Comparison of ENCODE assay signal across 21 cellular contexts in the genomic region with DNA sequence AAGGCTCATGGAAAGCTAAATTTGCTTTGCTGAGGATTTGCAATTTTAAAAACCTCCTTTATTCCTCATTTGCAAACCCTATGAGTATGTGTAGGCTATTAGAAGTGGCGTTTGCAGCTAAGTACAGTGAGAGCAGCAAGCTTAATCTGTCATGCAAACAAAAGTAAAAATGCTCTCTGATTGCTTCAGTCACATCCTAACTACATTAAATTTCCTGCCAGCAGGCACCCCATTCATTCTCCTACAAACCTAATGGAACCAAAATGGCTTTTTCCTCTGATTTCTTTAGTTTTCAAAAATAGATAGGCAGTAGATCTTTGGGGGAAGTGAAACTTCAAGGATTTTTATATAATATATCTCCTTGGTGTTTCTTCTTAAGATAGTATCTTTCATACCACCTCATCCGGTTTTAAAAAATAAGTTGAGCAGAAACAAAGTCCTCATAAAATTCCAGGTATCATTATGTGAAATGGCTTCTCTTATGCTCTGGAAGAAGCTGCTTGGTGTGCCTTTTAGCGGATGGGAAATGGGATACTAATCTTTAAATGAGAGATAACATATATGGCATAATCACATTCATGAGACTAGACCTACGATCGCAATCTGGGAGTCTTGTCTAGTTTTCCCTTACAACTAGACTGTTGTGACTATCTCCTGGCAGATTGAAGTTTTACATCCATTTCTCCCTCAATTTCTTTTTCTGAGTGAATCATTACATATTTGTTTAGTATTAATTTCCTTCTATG. TPM values are rescaled to one million over a fixed set of nuclear protein-coding genes. Genes with fewer than 3 reads are reported as not detected.
A peak's percentile ranks its signal among the peaks of the same experiment; 100 is the strongest.
DNase-seq lines count a peak whose midpoint lies in the region; ATAC-seq and TF ChIP-seq lines count a peak whose summit lies in the region.
"Had no signal": no experiment of that assay in that cellular context is flagged by ENCODE, and none has a peak within 500 bp of the region (broad histone marks: within the 10 kb centered on the region; RNA-seq: fewer than 3 reads in every experiment).

No MANE protein-coding gene starts in this region.

- H3K4me1 ChIP-seq in BLaER1 treated with 17β-estradiol and CSF1 and Interleukin-3, amounts not matched to agents 10 nM and 100 nM: peaks cover 6 to 22% (median 13%) of the 10 kb centered on the region in 10 experiments; a peak in 18 of 20 replicates
- H3K4me1 ChIP-seq: HAP-1 had no signal

- no peak for TF ChIP-seq EP300 in neural cell (conservative IDR thresholded peaks at IDR 0.05; ENCODE audit: poor library complexity, severe bottlenecking)

- TF ChIP-seq CTCF in SU-DHL-6 (IDR thresholded peaks at IDR 0.05; ENCODE audit: insufficient read depth, low read length, poor library complexity, severe bottlenecking) (no peak), neural cell (IDR thresholded peaks at IDR 0.05; ENCODE audit: poor library complexity, severe bottlenecking) (no peak)

- no peaks in the 10 kb centered on the region for H3K79me2 ChIP-seq in SU-DHL-6 (ENCODE audit: insufficient read depth, low read length)
- H3K79me2 ChIP-seq in neural cell (replicated peaks; ENCODE audit: insufficient read depth, low read length): no peaks in the 10 kb centered on the region

- H3K36me3 ChIP-seq in BLaER1 treated with 17β-estradiol and CSF1 and Interleukin-3, amounts not matched to agents 10 nM and 100 nM: peaks cover 0 to 7% (median 0%) of the 10 kb centered on the region in 11 experiments; a peak in 1 of 22 replicates
- H3K36me3 ChIP-seq in SU-DHL-6 (ENCODE audit: low read length) (no peaks in the 10 kb centered on the region), neural cell (ENCODE audit: insufficient read depth, low read length) (no peaks in the 10 kb centered on the region)

- H2AFZ ChIP-seq in SU-DHL-6 (ENCODE audit: low read depth, low read length, severe bottlenecking) (no peak overlapping the region), neural cell (ENCODE audit: low read depth, low read length) (no peak overlapping the region)

- no peaks in the 10 kb centered on the region for H3K9me3 ChIP-seq in BLaER1 treated with 17β-estradiol and CSF1 and Interleukin-3, amounts not matched to agents 10 nM and 100 nM (replicated peaks in 1 of 11)
- H3K9me3 ChIP-seq in SU-DHL-6 (ENCODE audit: insufficient read depth, low read length) (no peaks in the 10 kb centered on the region), neural cell (ENCODE audit: low read length) (no peaks in the 10 kb centered on the region)
- H3K9me3 ChIP-seq: Caco-2, HAP-1, SJCRH30 had no signal

- H3F3A ChIP-seq in SU-DHL-6 (ENCODE audit: insufficient read depth) (no peaks in the 10 kb centered on the region), neural cell (ENCODE audit: insufficient read depth, low read length, poor library complexity, severe bottlenecking) (peaks cover 4% of the 10 kb centered on the region)

- ATAC-seq in GM21526 (IDR thresholded peaks at IDR 0.05; ENCODE audit: low FRiP score, unreplicated experiment): no peak

- no peak overlapping the region for H3K27ac ChIP-seq in BLaER1 treated with 17β-estradiol and CSF1 and Interleukin-3, amounts not matched to agents 10 nM and 100 nM
- H3K27ac ChIP-seq in SU-DHL-6 (ENCODE audit: low read depth, low read length) (peak overlapping the region; percentile 25; the same call in 1 of the 2 replicates), neural cell (ENCODE audit: low read length) (peak overlapping the region; percentile 21)
- H3K27ac ChIP-seq: SJCRH30 had no signal

- H3K9me2 ChIP-seq in SU-DHL-6 (replicated peaks; ENCODE audit: insufficient read depth, low read length) (no peaks in the 10 kb centered on the region), neural cell (ENCODE audit: insufficient read depth, low read length) (no peaks in the 10 kb centered on the region)

- no peak for TF ChIP-seq RAD21 in neural cell (conservative IDR thresholded peaks at IDR 0.05)

- H3K4me3 ChIP-seq in BLaER1 treated with 17β-estradiol and CSF1 and Interleukin-3, amounts not matched to agents 10 nM and 100 nM: no peak overlapping the region
- no peak overlapping the region for H3K4me3 ChIP-seq in SU-DHL-6 (ENCODE audit: insufficient read depth, low read length, poor library complexity, severe bottlenecking)
- no peak overlapping the region for H3K4me3 ChIP-seq in neural cell (ENCODE audit: low read length)
- H3K4me3 ChIP-seq: HAP-1, SJCRH30 had no signal

- no peak overlapping the region for H3K9ac ChIP-seq in BLaER1 treated with 17β-estradiol and CSF1 and Interleukin-3, amounts not matched to agents 10 nM and 100 nM
- H3K9ac ChIP-seq in SU-DHL-6 (ENCODE audit: low read length) (no peak overlapping the region), neural cell (ENCODE audit: low read length) (no peak overlapping the region)

- peak overlapping the region in 9 of 11 experiments; percentile 0 to 40 (median 20); a peak in 10 of 22 replicates for H3K4me2 ChIP-seq in BLaER1 treated with 17β-estradiol and CSF1 and Interleukin-3, amounts not matched to agents 10 nM and 100 nM
- H3K4me2 ChIP-seq in SU-DHL-6 (ENCODE audit: low read depth, low read length, poor library complexity, severe bottlenecking) (peak overlapping the region; percentile 26), neural cell (ENCODE audit: low read length) (peak overlapping the region; percentile 28)

- H4K20me1 ChIP-seq in BLaER1 treated with 17β-estradiol and CSF1 and Interleukin-3, amounts not matched to agents 10 nM and 100 nM: no peaks in the 10 kb centered on the region; a peak in 1 of 22 replicates
- H4K20me1 ChIP-seq in SU-DHL-6 (ENCODE audit: low read depth, low read length): no peaks in the 10 kb centered on the region
- no peaks in the 10 kb centered on the region for H4K20me1 ChIP-seq in neural cell (ENCODE audit: insufficient read depth)

- DNase-seq in NCI-H69 (lab: John Stamatoyannopoulos, UW) (peak; percentile 3), middle frontal gyrus (ENCODE audit: extremely low spot score, low spot score) (no peak), cerebellum (ENCODE audit: low spot score) (no peak)
- DNase-seq: ACHN; AML-193; Caco-2; DMS53; Kasumi-1; NCI-H1105 treated with DMSO at 0.1 percent for 48 hours; NCI-H1694 treated with DMSO at 0.1 percent for 48 hours; NCI-H2107; NCI-H2227 treated with DMSO at 0.1 percent for 48 hours; NCI-H524; NK-92 treated with Interleukin-12 subunit alpha and Interleukin-12 subunit beta, amount 100 ng/mL, for 24 hours; PC-3; SJCRH30 had no signal

- H3K27me3 ChIP-seq in BLaER1 treated with 17β-estradiol and CSF1 and Interleukin-3, amounts not matched to agents 10 nM and 100 nM: no peaks in the 10 kb centered on the region
- H3K27me3 ChIP-seq in SU-DHL-6 (ENCODE audit: low read length) (no peaks in the 10 kb centered on the region), neural cell (ENCODE audit: insufficient read depth, low read depth, low read length) (no peaks in the 10 kb centered on the region)
- H3K27me3 ChIP-seq: SJCRH30 had no signal

TF ChIP-seq in neural cell, 6 proteins besides CTCF, POLR2A, EP300 and RAD21:
- TF ChIP-seq SMC3 (conservative IDR thresholded peaks at IDR 0.05; ENCODE audit: poor library complexity) (no peak), EZH2 (IDR thresholded peaks at IDR 0.05; ENCODE audit: borderline replicate concordance, insufficient read depth, low read length, poor library complexity, severe bottlenecking) (no peak)
- TF ChIP-seq, protein P1, sequence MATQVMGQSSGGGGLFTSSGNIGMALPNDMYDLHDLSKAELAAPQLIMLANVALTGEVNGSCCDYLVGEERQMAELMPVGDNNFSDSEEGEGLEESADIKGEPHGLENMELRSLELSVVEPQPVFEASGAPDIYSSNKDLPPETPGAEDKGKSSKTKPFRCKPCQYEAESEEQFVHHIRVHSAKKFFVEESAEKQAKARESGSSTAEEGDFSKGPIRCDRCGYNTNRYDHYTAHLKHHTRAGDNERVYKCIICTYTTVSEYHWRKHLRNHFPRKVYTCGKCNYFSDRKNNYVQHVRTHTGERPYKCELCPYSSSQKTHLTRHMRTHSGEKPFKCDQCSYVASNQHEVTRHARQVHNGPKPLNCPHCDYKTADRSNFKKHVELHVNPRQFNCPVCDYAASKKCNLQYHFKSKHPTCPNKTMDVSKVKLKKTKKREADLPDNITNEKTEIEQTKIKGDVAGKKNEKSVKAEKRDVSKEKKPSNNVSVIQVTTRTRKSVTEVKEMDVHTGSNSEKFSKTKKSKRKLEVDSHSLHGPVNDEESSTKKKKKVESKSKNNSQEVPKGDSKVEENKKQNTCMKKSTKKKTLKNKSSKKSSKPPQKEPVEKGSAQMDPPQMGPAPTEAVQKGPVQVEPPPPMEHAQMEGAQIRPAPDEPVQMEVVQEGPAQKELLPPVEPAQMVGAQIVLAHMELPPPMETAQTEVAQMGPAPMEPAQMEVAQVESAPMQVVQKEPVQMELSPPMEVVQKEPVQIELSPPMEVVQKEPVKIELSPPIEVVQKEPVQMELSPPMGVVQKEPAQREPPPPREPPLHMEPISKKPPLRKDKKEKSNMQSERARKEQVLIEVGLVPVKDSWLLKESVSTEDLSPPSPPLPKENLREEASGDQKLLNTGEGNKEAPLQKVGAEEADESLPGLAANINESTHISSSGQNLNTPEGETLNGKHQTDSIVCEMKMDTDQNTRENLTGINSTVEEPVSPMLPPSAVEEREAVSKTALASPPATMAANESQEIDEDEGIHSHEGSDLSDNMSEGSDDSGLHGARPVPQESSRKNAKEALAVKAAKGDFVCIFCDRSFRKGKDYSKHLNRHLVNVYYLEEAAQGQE (IDR thresholded peaks at IDR 0.05; ENCODE audit: borderline replicate concordance): peak; percentile 14

RNA-seq across cellular contexts. Expression of a gene that starts 49.1 kb away (rescaled TPM):
- 9.4 and 10.2 TPM in 2 replicates for polyA plus RNA-seq in neural cell
- polyA minus RNA-seq in neural cell: 25.7 and 26.5 TPM in 2 replicates
- total RNA-seq in cerebellum: 35.7 TPM

Comparison
In these comparisons a context has a peak if more than half of its experiments do, and no peak if none do; other contexts are left out.
1. H3K27ac ChIP-seq: peak in SU-DHL-6 (single experiment) and neural cell (single experiment); none in BLaER1 treated with 17β-estradiol and CSF1 and Interleukin-3, amounts not matched to agents 10 nM and 100 nM (0 of 11).
2. Peak in every context shown above with its lines, with median percentiles within 50 percentile points of each other: H3K4me2 ChIP-seq.